Comparison of ENCODE assay signal across 8 cellular contexts in genomic region chr2:63853527-63854310, GRCh38. TPM values are rescaled to one million over a fixed set of nuclear protein-coding genes. Genes with fewer than 3 reads are reported as not detected.
A peak's percentile ranks its signal among the peaks of the same experiment; 100 is the strongest.
DNase-seq lines count a peak whose midpoint lies in the region; ATAC-seq and TF ChIP-seq lines count a peak whose summit lies in the region.
"Had no signal": no experiment of that assay in that cellular context is flagged by ENCODE, and none has a peak within 500 bp of the region (broad histone marks: within the 10 kb centered on the region; RNA-seq: fewer than 3 reads in every experiment).

No MANE protein-coding gene starts in this region.

- H2BK120ac ChIP-seq in H9 (ENCODE audit: low read depth, low read length, poor library complexity, severe bottlenecking): no peak overlapping the region

- H3K27me3 ChIP-seq in H9 (ENCODE audit: insufficient read depth, low read length): no peaks in the 10 kb centered on the region
- no peaks in the 10 kb centered on the region for H3K27me3 ChIP-seq in left ventricle myocardium inferior (ENCODE audit: low read depth)
- no peaks in the 10 kb centered on the region for H3K27me3 ChIP-seq in psoas muscle (ENCODE audit: insufficient read depth in 3 of 3, low read length in 2 of 3)

- H3K4me1 ChIP-seq in H9 (ENCODE audit: insufficient read depth, low read length) (peaks cover 29% of the 10 kb centered on the region), left ventricle myocardium inferior (peaks cover 78% of the 10 kb centered on the region), psoas muscle (peaks cover 67% of the 10 kb centered on the region)

- peaks cover 19 to 71% (median 63%) of the 10 kb centered on the region in 3 experiments; a peak in 6 of 7 replicates for H3K36me3 Mint-ChIP-seq in H9 (ENCODE audit: insufficient read depth in 1 of 3, low read depth in 3 of 3)
- H3K36me3 Mint-ChIP-seq in activated CD4-positive, alpha-beta memory T cell treated with anti-CD3 and anti-CD28 coated beads for 36 hours: peaks cover 18% of the 10 kb centered on the region

- H3K79me2 ChIP-seq in H9 (ENCODE audit: insufficient read depth, low read length): peaks cover 60% of the 10 kb centered on the region

- peak overlapping the region; percentile 7 for H3K4me2 ChIP-seq in H9 (ENCODE audit: insufficient read depth, insufficient read length, low read length)

- H2BK5ac ChIP-seq in H9 (ENCODE audit: insufficient read length, low read length): no peak overlapping the region

- H3K4me3 ChIP-seq in left ventricle myocardium inferior (no peak overlapping the region), psoas muscle (peak overlapping the region; percentile 29)

- H3T11ph ChIP-seq in H9 (ENCODE audit: low read length): no peak overlapping the region

- H3K18ac ChIP-seq in H9 (ENCODE audit: insufficient read length, low read depth, low read length): no peak overlapping the region

- no peak overlapping the region for H2BK12ac ChIP-seq in H9 (ENCODE audit: insufficient read length, low read depth, low read length)

- H4K5ac ChIP-seq in H9 (ENCODE audit: insufficient read length, low read depth, low read length): no peak overlapping the region

- CTCF ChIA-PET in activated CD4-positive, alpha-beta memory T cell treated with anti-CD3 and anti-CD28 coated beads for 36 hours (lab: Charles Lee): interaction anchor here (1.5 to 5.5 kb wide), 3 partner anchors 8 to 12 kb away, joined by 3 to 41 read pairs (median 12); partner anchors contain the start of gene UGP2

- no peak overlapping the region for H3K56ac ChIP-seq in H9 (ENCODE audit: insufficient read length, low read depth, low read length)

- peak overlapping the region; percentile 0 to 54; a peak in 4 of 5 replicates for H3K4me3 Mint-ChIP-seq in H9
- H3K4me3 Mint-ChIP-seq in activated CD4-positive, alpha-beta memory T cell treated with anti-CD3 and anti-CD28 coated beads for 36 hours: no peak overlapping the region

- no peak overlapping the region for H3K23ac ChIP-seq in H9 (ENCODE audit: insufficient read length, low read depth, low read length)

- H2BK20ac ChIP-seq in H9 (ENCODE audit: low read depth, low read length, poor library complexity, severe bottlenecking): no peak overlapping the region

- intact Hi-C loops in activated CD4-positive, alpha-beta memory T cell treated with anti-CD3 and anti-CD28 coated beads for 36 hours (cut with micrococcal nuclease): no loop called here
- intact Hi-C loops in left ventricle myocardium inferior (cut with micrococcal nuclease) (no loop called here), psoas muscle (cut with DNase I) (no loop called here)

- no peaks in the 10 kb centered on the region for H4K20me1 ChIP-seq in H9 (ENCODE audit: control insufficient read depth, insufficient read depth, insufficient read length)

- H3K36me3 ChIP-seq in left ventricle myocardium inferior (peaks cover 30% of the 10 kb centered on the region), psoas muscle (ENCODE audit: insufficient read depth in 1 of 2, low read depth in 1 of 2) (peaks cover 7 to 33% of the 10 kb centered on the region in 2 donors)

- no peak overlapping the region for H2AFZ ChIP-seq in H9 (ENCODE audit: low read length)

- H4K91ac ChIP-seq in H9 (ENCODE audit: insufficient read length, low read depth, low read length): no peak overlapping the region

- H3K9ac ChIP-seq in H9 (ENCODE audit: extremely low read depth, insufficient read length, low read length): peak overlapping the region; percentile 11

- H3K27ac ChIP-seq in H9 (ENCODE audit: insufficient read length, low read depth, low read length) (no peak overlapping the region), left ventricle myocardium inferior (replicated peaks) (peak overlapping the region; percentile 52), psoas muscle (peak overlapping the region; percentile 69)

- peaks cover 5% of the 10 kb centered on the region for H3K79me1 ChIP-seq in H9 (ENCODE audit: insufficient read depth, low read depth, low read length, poor library complexity, severe bottlenecking)

- peaks cover 81 to 85% of the 10 kb centered on the region in 2 experiments for H3K4me1 Mint-ChIP-seq in H9
- peaks cover 73% of the 10 kb centered on the region for H3K4me1 Mint-ChIP-seq in activated CD4-positive, alpha-beta memory T cell treated with anti-CD3 and anti-CD28 coated beads for 36 hours (ENCODE audit: low read depth)

- ATAC-seq in psoas muscle: peak in 3 of 4 donors; percentile 44 to 78 (median 54)

- H2BK15ac ChIP-seq in H9 (ENCODE audit: low read depth, low read length): no peak overlapping the region

- no peak for TF ChIP-seq CTCF in H9 (conservative IDR thresholded peaks at IDR 0.05)
- TF ChIP-seq CTCF in left ventricle myocardium inferior (IDR thresholded peaks at IDR 0.05; ENCODE audit: borderline replicate concordance): no peak
- no peak for TF ChIP-seq CTCF in psoas muscle (IDR thresholded peaks at IDR 0.05)

- peak overlapping the region; percentile 76 to 99 (median 91) for H3K27ac Mint-ChIP-seq in H9
- H3K27ac Mint-ChIP-seq in activated CD4-positive, alpha-beta memory T cell treated with anti-CD3 and anti-CD28 coated beads for 36 hours: peak overlapping the region; percentile 86

- no peaks in the 10 kb centered on the region for H3K9me3 Mint-ChIP-seq in H9
- H3K9me3 Mint-ChIP-seq in activated CD4-positive, alpha-beta memory T cell treated with anti-CD3 and anti-CD28 coated beads for 36 hours: no peaks in the 10 kb centered on the region

- WGBS in H9 (ENCODE audit: extremely low coverage, insufficient read length, low lambda C conversion rate): no CpG with 5 or more reads among the region's 4 CpGs
- WGBS in psoas muscle, 3 donors: 51 to 65% (median 55%) methylated on average over 4 of the region's 4 CpGs

- no peak overlapping the region for H4K8ac ChIP-seq in H9 (replicated peaks; ENCODE audit: insufficient read length, low read depth, low read length)

- no peaks in the 10 kb centered on the region for H3K23me2 ChIP-seq in H9 (ENCODE audit: insufficient read length, low read depth, low read length, poor library complexity, severe bottlenecking)

- no peak overlapping the region for H3K14ac ChIP-seq in H9 (ENCODE audit: insufficient read depth, low read length)

- no peak overlapping the region for H2AK5ac ChIP-seq in H9 (ENCODE audit: insufficient read length, low read length)

- POLR2A ChIA-PET in activated CD4-positive, alpha-beta memory T cell treated with anti-CD3 and anti-CD28 coated beads for 36 hours (lab: Charles Lee): interaction anchor here (1.1 to 4.2 kb wide), 2 partner anchors 12 kb away, joined by 3 to 29 read pairs; partner anchors contain the start of gene UGP2

- H3K9me3 ChIP-seq in H9 (ENCODE audit: control insufficient read depth, low read depth, low read length) (no peaks in the 10 kb centered on the region), left ventricle myocardium inferior (replicated peaks) (no peaks in the 10 kb centered on the region), psoas muscle (no peaks in the 10 kb centered on the region)

- no peaks in the 10 kb centered on the region for H3K27me3 Mint-ChIP-seq in H9 (ENCODE audit: low read depth)
- H3K27me3 Mint-ChIP-seq in activated CD4-positive, alpha-beta memory T cell treated with anti-CD3 and anti-CD28 coated beads for 36 hours: no peaks in the 10 kb centered on the region

- no peak for DNase-seq in H9
- no peak for DNase-seq in activated CD4-positive, alpha-beta memory T cell treated with anti-CD3 and anti-CD28 coated beads for 36 hours
- no peak for DNase-seq in left ventricle myocardium inferior
- no peak for DNase-seq in psoas muscle
- DNase-seq in NCI-H1092 (lab: John Stamatoyannopoulos, UW): no peak
- no peak for DNase-seq in SHP77 (lab: John Stamatoyannopoulos, UW)
- no peak for DNase-seq in cerebellar nuclear complex (lab: John Stamatoyannopoulos, UW)
- DNase-seq: NCI-H524 had no signal

- no peak overlapping the region for H3K4ac ChIP-seq in H9 (ENCODE audit: low read depth, low read length)

RNA-seq across cellular contexts. Expression of gene UGP2, which starts 12.0 kb away (rescaled TPM):
- total RNA-seq in H9 (2021): 848 and 883 TPM in 2 replicates
- 100 to 1,000 TPM; 113 to 119 TPM for total RNA-seq in activated CD4-positive, alpha-beta memory T cell treated with anti-CD3 and anti-CD28 coated beads for 36 hours
- 394 TPM for total RNA-seq in left ventricle myocardium inferior
- total RNA-seq in psoas muscle: 100 to 1,000 TPM; 402 to 903 (median 596) TPM
- polyA plus RNA-seq in psoas muscle: 100 to 1,000 TPM; 391 to 656 (median 520) TPM
